Comparison of ENCODE assay signal across 32 cellular contexts in genomic region chr7:139264220-139264619, GRCh38.
"Had no signal": no experiment of that assay in that cellular context is flagged by ENCODE, and none has a peak within 500 bp of the region (broad histone marks: within the 10 kb centered on the region; RNA-seq: fewer than 3 reads in every experiment).

No MANE protein-coding gene starts in this region.

- H3K9me3 ChIP-seq: body of pancreas, MG63, SJSA1 had no signal

- H3K4me1 ChIP-seq: body of pancreas, SJSA1 had no signal

- H3K9me3 Mint-ChIP-seq: activated B cell treated with CpG ODN at 0.5 μM for 24 hours; activated CD4-positive, alpha-beta T cell treated with anti-CD3 and anti-CD28 coated beads, Interleukin-2, amount 10 ng/mL, durations not matched to agents 24 days and 14 days; activated naive CD4-positive, alpha-beta T cell treated with anti-CD3 and anti-CD28 coated beads, Interleukin-2, amount 50 U/mL, for 24 hours; activated T-cell treated with anti-CD3 and anti-CD28 coated beads, Interleukin-2, amount 50 U/mL, for 24 hours; activated T-helper 1 cell treated with anti-CD3 and anti-CD28 coated beads, Interleukin-12 subunit alpha, Interleukin-12 subunit beta, Interleukin-2, Interleukin-4 antibody, amounts not matched to agents 30 ng/mL and 10 ng/mL and 1 ng/mL, durations not matched to agents 14 hours and 24 hours and 36 hours had no signal

- H3K27ac ChIP-seq: body of pancreas, SJSA1 had no signal

- H3K4me3 ChIP-seq: body of pancreas, MG63, SJSA1 had no signal

- DNase-seq: activated B cell treated with CpG ODN at 0.5 μM for 24 hours; activated CD4-positive, alpha-beta T cell treated with anti-CD3 and anti-CD28 coated beads for 1 hour; activated CD4-positive, alpha-beta T cell treated with anti-CD3 and anti-CD28 coated beads, Interleukin-2, amount 10 ng/mL, durations not matched to agents 24 days and 14 days; activated CD4-positive, alpha-beta T cell treated with anti-CD3 and anti-CD28 coated beads, Interleukin-2, amount 50 U/mL, for 48 hours; activated CD8-positive, alpha-beta memory T cell treated with anti-CD3 and anti-CD28 coated beads, Interleukin-2, amount 10 ng/mL, durations not matched to agents 7 days and 5 days; activated effector memory CD4-positive, alpha-beta T cell treated with Interleukin-2 at 50 U/mL for 16 hours; activated naive CD4-positive, alpha-beta T cell; activated T-cell treated with anti-CD3 and anti-CD28 coated beads, Interleukin-2, amount 50 U/mL, for 24 hours; aorta; body of pancreas; MG63; MV-4-11; NCI-H1092 treated with DMSO at 0.1 percent for 48 hours; NCI-H1417 treated with DMSO at 0.1 percent for 48 hours; NCI-H1694; NCI-H2029; NCI-H2107; NCI-H2171 treated with DMSO at 0.1 percent for 48 hours; NCI-H226; NCI-H510A treated with DMSO at 0.1 percent for 48 hours; NCI-H69; NK-92 treated with Interleukin-12 subunit alpha and Interleukin-12 subunit beta, amount 100 ng/mL, for 24 hours; OCI-M1; RPMI8226; SHP77; T-helper 17 cell; T-helper 9 cell had no signal

- H3K4me3 Mint-ChIP-seq: activated B cell treated with CpG ODN at 0.5 μM for 24 hours; activated CD4-positive, alpha-beta T cell treated with anti-CD3 and anti-CD28 coated beads, Interleukin-2, amount 10 ng/mL, durations not matched to agents 24 days and 14 days; activated CD8-positive, alpha-beta memory T cell treated with anti-CD3 and anti-CD28 coated beads, Interleukin-2, amount 10 ng/mL, durations not matched to agents 7 days and 5 days; activated naive CD4-positive, alpha-beta T cell treated with anti-CD3 and anti-CD28 coated beads, Interleukin-2, amount 50 U/mL, for 24 hours; activated T-cell treated with anti-CD3 and anti-CD28 coated beads, Interleukin-2, amount 50 U/mL, for 24 hours; activated T-helper 1 cell treated with anti-CD3 and anti-CD28 coated beads, Interleukin-12 subunit alpha, Interleukin-12 subunit beta, Interleukin-2, Interleukin-4 antibody, amounts not matched to agents 30 ng/mL and 10 ng/mL and 1 ng/mL, durations not matched to agents 14 hours and 24 hours and 36 hours; T-helper 17 cell had no signal

- H3K27me3 Mint-ChIP-seq: activated B cell treated with CpG ODN at 0.5 μM for 24 hours; activated CD4-positive, alpha-beta T cell treated with anti-CD3 and anti-CD28 coated beads, Interleukin-2, amount 10 ng/mL, durations not matched to agents 24 days and 14 days; activated CD8-positive, alpha-beta memory T cell treated with anti-CD3 and anti-CD28 coated beads, Interleukin-2, amount 10 ng/mL, durations not matched to agents 7 days and 5 days; activated naive CD4-positive, alpha-beta T cell treated with anti-CD3 and anti-CD28 coated beads, Interleukin-2, amount 50 U/mL, for 24 hours; activated T-cell treated with anti-CD3 and anti-CD28 coated beads, Interleukin-2, amount 50 U/mL, for 24 hours; T-helper 17 cell had no signal

- ATAC-seq: activated CD8-positive, alpha-beta memory T cell treated with anti-CD3 and anti-CD28 coated beads, Interleukin-2, amount 10 ng/mL, durations not matched to agents 7 days and 5 days; body of pancreas; Panc1; SK-N-SH treated with all-trans-retinoic acid at 6 μM for 48 hours; T-helper 17 cell had no signal

- H3K27ac Mint-ChIP-seq: activated B cell treated with CpG ODN at 0.5 μM for 24 hours; activated CD4-positive, alpha-beta T cell treated with anti-CD3 and anti-CD28 coated beads, Interleukin-2, amount 10 ng/mL, durations not matched to agents 24 days and 14 days; activated CD8-positive, alpha-beta memory T cell treated with anti-CD3 and anti-CD28 coated beads, Interleukin-2, amount 10 ng/mL, durations not matched to agents 7 days and 5 days; activated naive CD4-positive, alpha-beta T cell treated with anti-CD3 and anti-CD28 coated beads, Interleukin-2, amount 50 U/mL, for 24 hours; activated T-cell treated with anti-CD3 and anti-CD28 coated beads, Interleukin-2, amount 50 U/mL, for 24 hours; activated T-helper 1 cell treated with anti-CD3 and anti-CD28 coated beads, Interleukin-12 subunit alpha, Interleukin-12 subunit beta, Interleukin-2, Interleukin-4 antibody, amounts not matched to agents 30 ng/mL and 10 ng/mL and 1 ng/mL, durations not matched to agents 14 hours and 24 hours and 36 hours; T-helper 17 cell had no signal

- H3K4me1 Mint-ChIP-seq: activated B cell treated with CpG ODN at 0.5 μM for 24 hours; activated CD4-positive, alpha-beta T cell treated with anti-CD3 and anti-CD28 coated beads, Interleukin-2, amount 10 ng/mL, durations not matched to agents 24 days and 14 days; activated CD8-positive, alpha-beta memory T cell treated with anti-CD3 and anti-CD28 coated beads, Interleukin-2, amount 10 ng/mL, durations not matched to agents 7 days and 5 days; activated naive CD4-positive, alpha-beta T cell treated with anti-CD3 and anti-CD28 coated beads, Interleukin-2, amount 50 U/mL, for 24 hours had no signal

- H3K27me3 ChIP-seq: body of pancreas, MG63, SJSA1 had no signal
